9 cellular contexts compared by ENCODE assay signal in the genomic region with DNA sequence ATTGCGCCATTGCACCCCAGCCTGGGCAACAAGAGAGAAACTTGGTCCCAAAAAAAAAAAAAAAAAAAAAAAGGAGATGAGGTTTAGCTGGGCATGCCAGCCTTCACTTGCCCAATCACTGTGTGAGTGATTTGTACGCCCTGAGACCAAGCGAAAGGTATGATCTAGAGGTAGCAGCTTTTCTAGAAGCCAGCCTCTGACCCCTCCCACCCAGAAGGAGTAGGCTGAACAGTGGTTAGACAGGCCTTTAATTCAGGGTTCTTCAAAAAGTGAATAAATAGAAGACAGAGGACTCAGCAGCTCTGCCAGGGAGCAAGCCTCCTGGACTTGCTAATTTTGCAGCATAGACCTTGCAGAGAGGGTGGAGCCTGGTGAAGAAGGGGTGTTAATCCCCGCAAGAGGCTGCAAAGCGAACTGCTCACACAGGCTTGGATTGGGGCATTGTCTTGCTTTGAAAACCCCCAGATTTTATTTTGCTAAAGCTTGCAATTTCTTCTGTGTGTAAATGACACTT. TPM values are rescaled to one million over a fixed set of nuclear protein-coding genes. Genes with fewer than 3 reads are reported as not detected.
DNase-seq lines count a peak whose midpoint lies in the region; ATAC-seq and TF ChIP-seq lines count a peak whose summit lies in the region.
"Had no signal": no experiment of that assay in that cellular context is flagged by ENCODE, and none has a peak within 500 bp of the region (broad histone marks: within the 10 kb centered on the region; RNA-seq: fewer than 3 reads in every experiment).

No MANE protein-coding gene starts in this region.

- H3K27ac ChIP-seq in VCaP (peak overlapping the region; percentile 71), gastroesophageal sphincter (peak overlapping the region; percentile 2 to 73 (median 70)), foreskin keratinocyte (no peak overlapping the region)

- ATAC-seq in gastroesophageal sphincter (peak; percentile 17), HG03159 (IDR thresholded peaks at IDR 0.05; ENCODE audit: unreplicated experiment) (no peak), HG03342 (IDR thresholded peaks at IDR 0.05; ENCODE audit: unreplicated experiment) (no peak), foreskin keratinocyte (no peak)

- TF ChIP-seq EP300 in gastroesophageal sphincter (IDR thresholded peaks at IDR 0.05) = no peak

- TF ChIP-seq POLR2A in gastroesophageal sphincter (IDR thresholded peaks at IDR 0.05) = no peak

- TF ChIP-seq CTCF in VCaP (conservative IDR thresholded peaks at IDR 0.05) (no peak), gastroesophageal sphincter (IDR thresholded peaks at IDR 0.05) (no peak), foreskin keratinocyte (conservative IDR thresholded peaks at IDR 0.05) (no peak)

- DNase-seq in DMS53 (lab: John Stamatoyannopoulos, UW) = peak; percentile 77
- DNase-seq in DMS53 treated with DMSO at 0.1 percent for 48 hours (lab: John Stamatoyannopoulos, UW; ENCODE audit: unreplicated experiment) = no peak
- no peak for DNase-seq in foreskin keratinocyte
- DNase-seq: MG63 had no signal

- WGBS in gastroesophageal sphincter (ENCODE audit: low coverage in 1 of 2), 2 donors = 17 to 64% methylated on average over 2 to 5 of the region's 5 CpGs

- no peak overlapping the region for H3K9ac ChIP-seq in skeletal muscle satellite cell (ENCODE audit: low read depth, low read length)

- H3K4me3 ChIP-seq in gastroesophageal sphincter = no peak overlapping the region
- no peak overlapping the region for H3K4me3 ChIP-seq in skeletal muscle satellite cell (ENCODE audit: low read length)
- H3K4me3 ChIP-seq: MG63 had no signal

- H3K36me3 ChIP-seq in gastroesophageal sphincter (peaks cover 0 to 18% of the 10 kb centered on the region in 2 donors), skeletal muscle satellite cell (ENCODE audit: insufficient read depth, low read length) (peaks cover 5% of the 10 kb centered on the region)

- no peaks in the 10 kb centered on the region for H3K9me3 ChIP-seq in gastroesophageal sphincter
- no peaks in the 10 kb centered on the region for H3K9me3 ChIP-seq in skeletal muscle satellite cell (replicated peaks; ENCODE audit: low read length)
- H3K9me3 ChIP-seq: MG63 had no signal

- H3K4me1 ChIP-seq in gastroesophageal sphincter = peaks cover 0 to 59% (median 30%) of the 10 kb centered on the region in 3 donors
- peaks cover 34% of the 10 kb centered on the region for H3K4me1 ChIP-seq in skeletal muscle satellite cell (ENCODE audit: control insufficient read depth, insufficient read depth, low read length)
- no peaks in the 10 kb centered on the region for H3K4me1 ChIP-seq in foreskin keratinocyte

- H3K4me2 ChIP-seq in skeletal muscle satellite cell (ENCODE audit: low read length) = peak overlapping the region; percentile 50

- no peaks in the 10 kb centered on the region for H3K27me3 ChIP-seq in gastroesophageal sphincter
- H3K27me3 ChIP-seq in skeletal muscle satellite cell (ENCODE audit: control insufficient read depth, insufficient read depth, low read length) = no peaks in the 10 kb centered on the region
- H3K27me3 ChIP-seq in foreskin keratinocyte = no peaks in the 10 kb centered on the region
- H3K27me3 ChIP-seq: MG63 had no signal

RNA-seq across cellular contexts. Expression of gene CYTH1, which starts 7.1 kb away (rescaled TPM):
- total RNA-seq in gastroesophageal sphincter (10 to 100 TPM; 26.9 to 38.0 (median 31.0) TPM), foreskin keratinocyte (23.4 and 27.4 TPM in 2 replicates)
- total RNA-seq in skeletal muscle satellite cell (2012; rRNA removed) = 7.6 and 8.9 TPM in 2 replicates
- polyA plus RNA-seq in foreskin keratinocyte = 15.1 and 18.8 TPM in 2 replicates

RNA-seq across cellular contexts. Expression of gene USP36, which starts 51.4 kb away (rescaled TPM):
- total RNA-seq in gastroesophageal sphincter (10 to 100 TPM; 26.6 to 44.0 (median 34.6) TPM), foreskin keratinocyte (30.6 and 31.4 TPM in 2 replicates)
- 25.3 and 29.1 TPM in 2 replicates for total RNA-seq in skeletal muscle satellite cell (2012; rRNA removed)
- polyA plus RNA-seq in foreskin keratinocyte = 16.2 and 18.9 TPM in 2 replicates
